Comparison of ENCODE assay signal across 3 cellular contexts in genomic region chr6:117521785-117522502, GRCh38.
TF ChIP-seq lines count a peak whose summit lies in the region.

No MANE protein-coding gene starts in this region.

TF ChIP-seq in SK-N-SH, 30 proteins besides CTCF, POLR2A, EP300 and RAD21:
- TF ChIP-seq MXI1 (IDR thresholded peaks at IDR 0.05; ENCODE audit: low read depth, low read length) (no peak), TCF12 (IDR thresholded peaks at IDR 0.05) (0 out of 2 replicates have a peak, but pooled peaks have one; percentile 13)

TF ChIP-seq in SK-N-SH treated with all-trans-retinoic acid at 6 μM for 48 hours, 23 proteins besides CTCF, POLR2A, EP300 and RAD21:
- TF ChIP-seq ZC3H10 (CRISPR knock-in tag; IDR thresholded peaks at IDR 0.05) (no peak), ISL1 (CRISPR knock-in tag; IDR thresholded peaks at IDR 0.05) (no peak), TSHZ2 (CRISPR knock-in tag; IDR thresholded peaks at IDR 0.05) (no peak), ARNTL (CRISPR knock-in tag; IDR thresholded peaks at IDR 0.05; ENCODE audit: borderline replicate concordance, low read depth) (no peak), RARB (CRISPR knock-in tag; IDR thresholded peaks at IDR 0.05) (no peak), PATZ1 (CRISPR knock-in tag; IDR thresholded peaks at IDR 0.05; ENCODE audit: borderline replicate concordance) (no peak), ZNF8 (CRISPR knock-in tag; IDR thresholded peaks at IDR 0.05) (no peak), POU6F1 (CRISPR knock-in tag; IDR thresholded peaks at IDR 0.05; ENCODE audit: borderline replicate concordance, low read depth) (no peak), OSR1 (CRISPR knock-in tag; IDR thresholded peaks at IDR 0.05) (no peak), ZFP30 (CRISPR knock-in tag; IDR thresholded peaks at IDR 0.05) (no peak), ESRRG (CRISPR knock-in tag; IDR thresholded peaks at IDR 0.05) (no peak), PPARA (CRISPR knock-in tag; IDR thresholded peaks at IDR 0.05; ENCODE audit: borderline replicate concordance) (no peak), ZNF565 (CRISPR knock-in tag; conservative IDR thresholded peaks at IDR 0.05; ENCODE audit: low read depth) (no peak), SNAI2 (CRISPR knock-in tag; IDR thresholded peaks at IDR 0.05) (no peak), CSRNP3 (CRISPR knock-in tag; IDR thresholded peaks at IDR 0.05) (no peak), CREB5 (CRISPR knock-in tag; IDR thresholded peaks at IDR 0.05; ENCODE audit: low read depth) (no peak), ZNF70 (CRISPR knock-in tag; IDR thresholded peaks at IDR 0.05) (no peak), ZFP3 (CRISPR knock-in tag; IDR thresholded peaks at IDR 0.05) (no peak), TCF4 (CRISPR knock-in tag; IDR thresholded peaks at IDR 0.05; ENCODE audit: borderline replicate concordance) (no peak), BACH2 (CRISPR knock-in tag; IDR thresholded peaks at IDR 0.05; ENCODE audit: borderline replicate concordance) (no peak)

TF ChIP-seq in endothelial cell of umbilical vein, 7 proteins besides CTCF, POLR2A, EP300 and RAD21:
- TF ChIP-seq FOS (IDR thresholded peaks at IDR 0.05; ENCODE audit: borderline replicate concordance, insufficient read depth, low read length): peak; percentile 29
- no peak for TF ChIP-seq GATA2 (IDR thresholded peaks at IDR 0.05; ENCODE audit: insufficient read depth, insufficient read length, low read depth, low read length)
